ENCODE assay signal across 8 cellular contexts in genomic region chr13:46668302-46668720, GRCh38.
DNase-seq lines count a peak whose midpoint lies in the region; ATAC-seq, FAIRE-seq and TF ChIP-seq lines count a peak whose summit lies in the region.

No MANE protein-coding gene starts in this region.

- H3K36me3 ChIP-seq in GM12878 (ENCODE audit: control insufficient read depth in 2 of 2, insufficient read depth in 2 of 2, low read length in 1 of 2) (peaks cover 5 to 19% of the 10 kb centered on the region in 2 experiments; a peak in 3 of 4 replicates), lower lobe of right lung (peaks cover 9% of the 10 kb centered on the region)

- DNase-seq in AML-193 (lab: John Stamatoyannopoulos, UW) (peak; percentile 97), HS-5 (ENCODE audit: low read depth) (peak; percentile 42), GM12878 (ENCODE audit: low read depth, low spot score) (no peak), lower lobe of right lung (no peak), DMS153 (lab: John Stamatoyannopoulos, UW) (no peak), posterior vena cava (ENCODE audit: low spot score) (no peak)

- TF ChIP-seq CTCF in GM12878 (IDR thresholded peaks at IDR 0.05 in 2 of 3, conservative IDR thresholded peaks at IDR 0.05 in 1 of 3; ENCODE audit: control insufficient read depth in 2 of 3, extremely low read depth in 1 of 3, insufficient read depth in 1 of 3, low read depth in 3 of 3, low read length in 3 of 3) (no peak), lower lobe of right lung (IDR thresholded peaks at IDR 0.05) (no peak)

- no peaks in the 10 kb centered on the region for H3K27me3 ChIP-seq in GM12878 (replicated peaks in 1 of 2; ENCODE audit: control insufficient read depth in 2 of 2, insufficient read depth in 2 of 2, low read length in 1 of 2)
- H3K27me3 ChIP-seq in lower lobe of right lung (ENCODE audit: low read depth), result no peaks in the 10 kb centered on the region

- in situ Hi-C loops in GM12878 (cut with MboI), result no loop called here

- peak overlapping the region; percentile 66 for H3K4me3 ChIP-seq in GM12878
- H3K4me3 ChIP-seq in lower lobe of right lung, result peak overlapping the region; percentile 38

- intact Hi-C loops in GM12878 (cut with micrococcal nuclease; ENCODE audit: unreplicated experiment) (loop anchor here (5.0 kb wide), 2 partner anchors 61 to 116 kb away; partner anchors contain the start of gene LRCH1), lower lobe of right lung (cut with DNase I) (no loop called here), posterior vena cava (cut with DNase I) (loop anchor here in 1 of 2 donors (10.0 kb wide), 1 partner anchor 74 kb away; no protein-coding TSS in a partner anchor)

- CTCF ChIA-PET in GM12878 (lab: Yijun Ruan, JAX), result interaction anchor here (0.6 to 2.7 kb wide), 7 partner anchors 9 to 117 kb away, joined by 3 to 14 read pairs (median 5); no protein-coding TSS in a partner anchor

- H4K20me1 ChIP-seq in GM12878 (ENCODE audit: control insufficient read depth, insufficient read depth), result no peaks in the 10 kb centered on the region

- no peak for TF ChIP-seq POLR2A in GM12878 (IDR thresholded peaks at IDR 0.05; ENCODE audit: low read depth, low read length)

- peaks cover 30% of the 10 kb centered on the region for H3K4me1 ChIP-seq in GM12878 (ENCODE audit: control insufficient read depth, insufficient read depth, low read length)
- peaks cover 54% of the 10 kb centered on the region for H3K4me1 ChIP-seq in lower lobe of right lung

- POLR2A ChIA-PET in GM12878 (lab: Charles Lee), result interaction anchor here (1.1 to 1.6 kb wide), 5 partner anchors 10 to 112 kb away, joined by 3 to 5 read pairs (median 4); no protein-coding TSS in a partner anchor

- RAD21 ChIA-PET in GM12878 (lab: Charles Lee; ENCODE audit: unreplicated experiment), result interaction anchor here (0.7 to 2.4 kb wide), 11 partner anchors 10 to 117 kb away, joined by 3 to 19 read pairs (median 5); no protein-coding TSS in a partner anchor

- TF ChIP-seq EP300 in GM12878 (IDR thresholded peaks at IDR 0.05; ENCODE audit: borderline replicate concordance in 1 of 2, control insufficient read depth in 1 of 2, low read depth in 2 of 2, low read length in 2 of 2), result 0 out of 4 replicates have a peak, but pooled peaks of 1 of the 2 experiments have one; percentile 17

- ATAC-seq in GM19035 (IDR thresholded peaks at IDR 0.05; ENCODE audit: unreplicated experiment) (peak; percentile 8), GM12878 (peak; percentile 11), lower lobe of right lung (peak; percentile 41 to 52), GM19397 (IDR thresholded peaks at IDR 0.05; ENCODE audit: unreplicated experiment) (no peak)

- H3K9ac ChIP-seq in GM12878 (ENCODE audit: control insufficient read depth, insufficient read depth, low read length), result peak overlapping the region; percentile 70

- no peak for FAIRE-seq in GM12878 (lab: Jason Lieb, UNC)

- H3K9me3 ChIP-seq in GM12878 (replicated peaks; ENCODE audit: control insufficient read depth, insufficient read depth, low read length) (no peaks in the 10 kb centered on the region), lower lobe of right lung (no peaks in the 10 kb centered on the region)

- H2AFZ ChIP-seq in GM12878 (ENCODE audit: control insufficient read depth, low read depth, low read length), result peak overlapping the region; percentile 33; the same call in 1 of the 2 replicates

- H3K79me2 ChIP-seq in GM12878 (ENCODE audit: control insufficient read depth, insufficient read depth, low read length), result peaks cover 80% of the 10 kb centered on the region

- no TSS peak for BruUV-seq in GM12878 (replicated peaks; lab: Mats Ljungman, UMichigan)

- WGBS in GM12878 (ENCODE audit: insufficient coverage, insufficient replicate concordance, low lambda C conversion rate, missing lambda C conversion rate), result 36% methylated on average over 3 of the region's 3 CpGs

- SMC1A ChIA-PET in GM12878 (lab: Charles Lee; ENCODE audit: uncharacterized antibody, unreplicated experiment), result interaction anchor here (1.2 to 18.5 kb wide), 13 partner anchors 10 to 117 kb away, joined by 4 to 456 read pairs (median 9); no protein-coding TSS in a partner anchor

- peak overlapping the region; percentile 97 for H3K4me2 ChIP-seq in GM12878 (ENCODE audit: control insufficient read depth, insufficient read depth)

- TF ChIP-seq RAD21 in GM12878 (IDR thresholded peaks at IDR 0.05; ENCODE audit: insufficient read depth, low read depth, low read length), result no peak

- H3K27ac ChIP-seq in GM12878 (ENCODE audit: control insufficient read depth, insufficient read depth), result peak overlapping the region; percentile 91
- peak overlapping the region; percentile 49 for H3K27ac ChIP-seq in lower lobe of right lung

TF ChIP-seq in GM12878, 131 proteins besides CTCF, POLR2A, EP300 and RAD21 (continues in another document):
- 0 out of 2 replicates have a peak, but pooled peaks have one; percentile 14 for TF ChIP-seq NBN (IDR thresholded peaks at IDR 0.05)
- TF ChIP-seq ASH2L (IDR thresholded peaks at IDR 0.05; ENCODE audit: borderline replicate concordance, low read depth), result no peak
- peak in 1 of 2 experiments; percentile 30; a peak in 1 of 4 replicates for TF ChIP-seq IKZF2 (IDR thresholded peaks at IDR 0.05)
- TF ChIP-seq FOXM1 (IDR thresholded peaks at IDR 0.05; ENCODE audit: low read depth, low read length), result 0 out of 2 replicates have a peak, but pooled peaks have one; percentile 13
- 0 out of 2 replicates have a peak, but pooled peaks have one; percentile 2 for TF ChIP-seq REST (IDR thresholded peaks at IDR 0.05; ENCODE audit: low read depth, low read length)
- TF ChIP-seq SMARCA5 (IDR thresholded peaks at IDR 0.05), result no peak
- no peak for TF ChIP-seq DPF2 (IDR thresholded peaks at IDR 0.05)
- TF ChIP-seq JUNB (IDR thresholded peaks at IDR 0.05), result peak; percentile 27; the same call in 1 of the 2 replicates
- no peak for TF ChIP-seq ZZZ3 (IDR thresholded peaks at IDR 0.05; ENCODE audit: control insufficient read depth, insufficient read length, low read depth)
- TF ChIP-seq SRF (IDR thresholded peaks at IDR 0.05; ENCODE audit: low read depth in 2 of 2, low read length in 2 of 2), result no peak
- 0 out of 2 replicates have a peak, but pooled peaks have one; percentile 43 for TF ChIP-seq NFXL1 (IDR thresholded peaks at IDR 0.05; ENCODE audit: borderline replicate concordance)
- 0 out of 2 replicates have a peak, but pooled peaks have one; percentile 19 for TF ChIP-seq ZNF687 (IDR thresholded peaks at IDR 0.05)
- 0 out of 4 replicates have a peak, but pooled peaks of 1 of the 2 experiments have one; percentile 1 for TF ChIP-seq ETV6 (conservative IDR thresholded peaks at IDR 0.05 in 1 of 2, IDR thresholded peaks at IDR 0.05 in 1 of 2; ENCODE audit: borderline replicate concordance in 1 of 2, low read depth in 1 of 2)

Comparison
In these comparisons a context has a peak if more than half of its experiments do, and no peak if none do; other contexts are left out.
1. DNase-seq: peak in AML-193 (2 of 2) and HS-5 (single experiment); none in GM12878 (single experiment), lower lobe of right lung (single experiment), DMS153 (single experiment) and posterior vena cava (single experiment).